ENCODE assay signal across 1 cellular context in genomic region chr6:116253188-116253504, GRCh38.
TF ChIP-seq lines count a peak whose summit lies in the region.

No MANE protein-coding gene starts in this region.

TF ChIP-seq in H1, 55 proteins besides CTCF, POLR2A, EP300 and RAD21:
- TF ChIP-seq RFX5 (IDR thresholded peaks at IDR 0.05; ENCODE audit: borderline replicate concordance, low read depth, low read length) (no peak), SIRT6 (IDR thresholded peaks at IDR 0.05; ENCODE audit: low read length) (no peak), SP4 (IDR thresholded peaks at IDR 0.05; ENCODE audit: low read length) (no peak), POLR2AphosphoS5 (IDR thresholded peaks at IDR 0.05; ENCODE audit: low read depth, low read length) (no peak), EZH2 (IDR thresholded peaks at IDR 0.05; ENCODE audit: low read depth, low read length, severe bottlenecking) (no peak), KDM1A (IDR thresholded peaks at IDR 0.05; ENCODE audit: borderline replicate concordance, low read length) (no peak), GABPA (IDR thresholded peaks at IDR 0.05; ENCODE audit: borderline replicate concordance, insufficient read depth, low read length) (no peak), TAF7 (optimal IDR thresholded peaks at IDR 0.05; ENCODE audit: borderline replicate concordance, low read depth, low read length) (no peak), RNF2 (IDR thresholded peaks at IDR 0.05; ENCODE audit: borderline replicate concordance, low read depth, low read length, missing control alignments, poor library complexity, severe bottlenecking) (no peak), MAFK (IDR thresholded peaks at IDR 0.05; ENCODE audit: low read depth, low read length) (no peak), RXRA (IDR thresholded peaks at IDR 0.05; ENCODE audit: insufficient read depth, low read depth, low read length) (no peak), CTBP2 (IDR thresholded peaks at IDR 0.05; ENCODE audit: borderline replicate concordance, insufficient read depth, insufficient read length, low read length) (no peak), ASH2L (IDR thresholded peaks at IDR 0.05; ENCODE audit: low read length) (no peak), JUN (IDR thresholded peaks at IDR 0.05; ENCODE audit: low read depth, low read length) (no peak), GTF2F1 (IDR thresholded peaks at IDR 0.05; ENCODE audit: borderline replicate concordance, low read depth, low read length) (no peak), HDAC6 (IDR thresholded peaks at IDR 0.05; ENCODE audit: low read depth, low read length) (no peak), CBX5 (IDR thresholded peaks at IDR 0.05; ENCODE audit: low read depth, low read length) (no peak), CREB1 (IDR thresholded peaks at IDR 0.05) (no peak)
- TF ChIP-seq, protein P1, sequence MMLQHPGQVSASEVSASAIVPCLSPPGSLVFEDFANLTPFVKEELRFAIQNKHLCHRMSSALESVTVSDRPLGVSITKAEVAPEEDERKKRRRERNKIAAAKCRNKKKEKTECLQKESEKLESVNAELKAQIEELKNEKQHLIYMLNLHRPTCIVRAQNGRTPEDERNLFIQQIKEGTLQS (IDR thresholded peaks at IDR 0.05; ENCODE audit: insufficient read depth, low read depth, low read length), result no peak
